Comparison of ENCODE assay signal across 1 cellular context in genomic region chr22:33130473-33130872, GRCh38.
TF ChIP-seq lines count a peak whose summit lies in the region.

No MANE protein-coding gene starts in this region.

TF ChIP-seq in HepG2, 621 proteins besides CTCF, POLR2A, EP300 and RAD21 (continued from another document and continues in another):
- TF ChIP-seq BCLAF1 (IDR thresholded peaks at IDR 0.05) (no peak), ZIK1 (CRISPR knock-in tag; IDR thresholded peaks at IDR 0.05; ENCODE audit: borderline replicate concordance, low read depth) (no peak), ZNF331 (CRISPR knock-in tag; IDR thresholded peaks at IDR 0.05) (peak; percentile 59; the same call in 1 of the 2 replicates), KLF13 (CRISPR knock-in tag; IDR thresholded peaks at IDR 0.05) (no peak), IKZF1 (IDR thresholded peaks at IDR 0.05) (no peak), HOXA5 (CRISPR knock-in tag; IDR thresholded peaks at IDR 0.05) (no peak), PHF8 (CRISPR knock-in tag; IDR thresholded peaks at IDR 0.05) (no peak), NCOA5 (CRISPR knock-in tag; IDR thresholded peaks at IDR 0.05) (no peak), NONO (IDR thresholded peaks at IDR 0.05) (no peak), NONO (CRISPR knock-in tag; conservative IDR thresholded peaks at IDR 0.05) (0 out of 2 replicates have a peak, but pooled peaks have one; percentile 35), DNMT1 (CRISPR knock-in tag; IDR thresholded peaks at IDR 0.05) (no peak), IRF9 (CRISPR knock-in tag; IDR thresholded peaks at IDR 0.05; ENCODE audit: borderline replicate concordance) (no peak), STAT5B (CRISPR knock-in tag; IDR thresholded peaks at IDR 0.05) (no peak), ONECUT2 (CRISPR knock-in tag; IDR thresholded peaks at IDR 0.05) (no peak), ZNF343 (CRISPR knock-in tag; IDR thresholded peaks at IDR 0.05) (no peak), NAIF1 (CRISPR knock-in tag; IDR thresholded peaks at IDR 0.05; ENCODE audit: borderline replicate concordance) (no peak), DZIP1 (CRISPR knock-in tag; IDR thresholded peaks at IDR 0.05) (no peak), SAP130 (CRISPR knock-in tag; IDR thresholded peaks at IDR 0.05; ENCODE audit: low read depth) (peak; percentile 62), ZSCAN5A (CRISPR knock-in tag; IDR thresholded peaks at IDR 0.05; ENCODE audit: borderline replicate concordance) (no peak; the same call in 1 of the 2 replicates), KIAA2018 (CRISPR knock-in tag; IDR thresholded peaks at IDR 0.05; ENCODE audit: borderline replicate concordance) (no peak), SP4 (CRISPR knock-in tag; IDR thresholded peaks at IDR 0.05) (no peak), ARID4A (CRISPR knock-in tag; IDR thresholded peaks at IDR 0.05; ENCODE audit: borderline replicate concordance) (no peak), GATAD2A (CRISPR knock-in tag; IDR thresholded peaks at IDR 0.05) (peak; percentile 83), ZNF317 (CRISPR knock-in tag; IDR thresholded peaks at IDR 0.05) (no peak), ZFX (CRISPR knock-in tag; IDR thresholded peaks at IDR 0.05; ENCODE audit: low read depth) (no peak), SP140L (CRISPR knock-in tag; IDR thresholded peaks at IDR 0.05; ENCODE audit: borderline replicate concordance) (no peak), GRHL1 (CRISPR knock-in tag; conservative IDR thresholded peaks at IDR 0.05) (no peak), ZNF781 (CRISPR knock-in tag; IDR thresholded peaks at IDR 0.05; ENCODE audit: borderline replicate concordance, not compliant biosample characterization) (no peak), ZC3H4 (CRISPR knock-in tag; IDR thresholded peaks at IDR 0.05; ENCODE audit: borderline replicate concordance) (no peak), PBX3 (CRISPR knock-in tag; IDR thresholded peaks at IDR 0.05; ENCODE audit: borderline replicate concordance) (no peak), TARDBP (CRISPR knock-in tag; IDR thresholded peaks at IDR 0.05) (peak; percentile 73; the same call in 1 of the 2 replicates)
